Comparison of ENCODE assay signal across 10 cellular contexts in genomic region chr10:51169111-51169510, GRCh38.
"Had no signal": no experiment of that assay in that cellular context is flagged by ENCODE, and none has a peak within 500 bp of the region (broad histone marks: within the 10 kb centered on the region; RNA-seq: fewer than 3 reads in every experiment).

No MANE protein-coding gene starts in this region.

- H3K27ac ChIP-seq: HL-60, KMS-11 had no signal

- H2AFZ ChIP-seq: GM23338 had no signal

- H3K4me3 ChIP-seq: GM23338, K562 had no signal

- DNase-seq: H9, HFFc6, Karpas-422 had no signal

- H3K4me2 ChIP-seq: GM23338, KMS-11 had no signal

- ATAC-seq: GM23338, HCT116, HepG2, K562 had no signal

- H3K9ac ChIP-seq: KMS-11 had no signal

- FAIRE-seq: H54, HepG2, K562 had no signal
